ENCODE assay signal across 22 cellular contexts in the genomic region with DNA sequence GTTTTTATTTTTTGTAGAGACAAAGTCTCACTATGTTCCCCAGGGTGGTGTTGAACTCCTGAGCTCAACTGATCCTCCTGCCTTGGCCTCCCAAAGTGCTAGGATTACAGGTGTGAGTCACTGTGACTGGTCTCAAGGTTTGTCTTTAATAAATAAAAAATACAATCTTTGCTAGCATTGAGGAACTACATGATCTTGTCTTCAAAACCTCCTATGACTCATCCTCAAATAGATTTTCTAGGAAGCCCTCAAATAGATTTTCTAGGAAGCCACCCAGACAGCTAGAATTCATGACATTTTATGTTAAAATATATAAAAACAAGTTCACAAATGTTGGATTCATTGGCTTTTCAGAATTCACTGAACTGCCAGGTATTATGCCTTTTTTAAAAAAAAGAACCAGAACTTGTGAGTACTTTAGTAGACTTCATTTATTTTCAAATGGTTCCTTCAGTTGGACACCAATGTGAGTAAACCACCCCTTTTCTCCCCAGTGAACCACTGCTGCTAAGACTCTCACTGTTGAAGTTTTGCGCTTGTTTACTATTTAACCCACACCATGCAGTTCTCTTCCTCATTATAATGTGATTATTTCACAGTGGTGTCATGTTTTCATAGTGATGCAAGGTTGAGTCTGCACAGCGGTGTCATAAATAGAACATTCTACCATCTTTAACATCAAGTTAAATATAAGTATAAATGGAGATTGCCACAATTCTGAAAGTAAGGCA.
A peak's percentile ranks its signal among the peaks of the same experiment; 100 is the strongest.
DNase-seq lines count a peak whose midpoint lies in the region; ATAC-seq and TF ChIP-seq lines count a peak whose summit lies in the region.
"Had no signal": no experiment of that assay in that cellular context is flagged by ENCODE, and none has a peak within 500 bp of the region (broad histone marks: within the 10 kb centered on the region; RNA-seq: fewer than 3 reads in every experiment).

No MANE protein-coding gene starts in this region.

- POLR2A ChIA-PET in PC-3 (lab: Charles Lee; ENCODE audit: unreplicated experiment) = no interaction called here

- no peaks in the 10 kb centered on the region for H3K27me3 ChIP-seq in ACC112 (ENCODE audit: insufficient read depth, low read length)
- H3K27me3 ChIP-seq in DND-41 (ENCODE audit: insufficient read depth, low read length, poor library complexity) = no peaks in the 10 kb centered on the region
- no peaks in the 10 kb centered on the region for H3K27me3 ChIP-seq in PC-3 (ENCODE audit: low read length)
- H3K27me3 ChIP-seq: dorsolateral prefrontal cortex, esophagus muscularis mucosa, heart left ventricle had no signal

- no peaks in the 10 kb centered on the region for H3K79me2 ChIP-seq in ACC112 (ENCODE audit: control insufficient read depth, insufficient read depth, low read length, unreplicated experiment)
- H3K79me2 ChIP-seq in DND-41 (ENCODE audit: insufficient read depth, low read length) = no peaks in the 10 kb centered on the region
- H3K79me2 ChIP-seq in PC-3 (ENCODE audit: low read length) = no peaks in the 10 kb centered on the region

- intact Hi-C loops in PC-3 (cut with micrococcal nuclease) = loop anchor here (10.0 kb wide), 1 partner anchor 670 kb away; no protein-coding TSS in a partner anchor

- H3K4me1 ChIP-seq in ACC112 (ENCODE audit: control insufficient read depth, insufficient read depth, low read length, unreplicated experiment) (no peaks in the 10 kb centered on the region), DND-41 (ENCODE audit: insufficient read depth, low read length) (peaks cover 16% of the 10 kb centered on the region), PC-3 (ENCODE audit: insufficient read depth, low read length) (peaks cover 10% of the 10 kb centered on the region; the same call in 1 of the 2 replicates)
- H3K4me1 ChIP-seq: esophagus muscularis mucosa had no signal

- H3K4me3 ChIP-seq in ACC112 (ENCODE audit: low read depth, low read length) (no peak overlapping the region), DND-41 (ENCODE audit: low read depth in 1 of 2, low read length in 2 of 2) (no peak overlapping the region), PC-3 (ENCODE audit: low read length) (no peak overlapping the region)
- H3K4me3 ChIP-seq: dorsolateral prefrontal cortex, esophagus muscularis mucosa, GM23338, heart left ventricle had no signal

- H3K9me3 ChIP-seq in DND-41 (ENCODE audit: insufficient read depth, low read length, severe bottlenecking) (no peaks in the 10 kb centered on the region), PC-3 (ENCODE audit: low read length) (no peaks in the 10 kb centered on the region)
- H3K9me3 ChIP-seq: esophagus muscularis mucosa, heart left ventricle had no signal

- no peak overlapping the region for H2AFZ ChIP-seq in ACC112 (ENCODE audit: low read length, unreplicated experiment)
- H2AFZ ChIP-seq in DND-41 (ENCODE audit: low read depth, low read length) = peak overlapping the region; percentile 41; the same call in 1 of the 2 replicates
- no peak overlapping the region for H2AFZ ChIP-seq in PC-3 (ENCODE audit: low read length)
- H2AFZ ChIP-seq: GM23338 had no signal

- H3F3A ChIP-seq in PC-3 (ENCODE audit: low read length, unreplicated experiment) = no peaks in the 10 kb centered on the region

- CTCF ChIA-PET in PC-3 (lab: Charles Lee) = no interaction called here

- H3K9ac ChIP-seq in DND-41 (ENCODE audit: low read depth, low read length) (no peak overlapping the region), PC-3 (ENCODE audit: low read length) (no peak overlapping the region)

- ATAC-seq in DND-41 (ENCODE audit: insufficient read depth, low read depth) = peak; percentile 85
- ATAC-seq in PC-3 = peak; percentile 71
- ATAC-seq: GM23338, heart left ventricle, WTC11 had no signal

- no peaks in the 10 kb centered on the region for H4K20me1 ChIP-seq in DND-41 (ENCODE audit: insufficient read depth, low read length)
- no peaks in the 10 kb centered on the region for H4K20me1 ChIP-seq in PC-3 (ENCODE audit: low read length)

- TF ChIP-seq CTCF in DND-41 (IDR thresholded peaks at IDR 0.05; ENCODE audit: borderline replicate concordance, extremely low read depth, low read length, poor library complexity, severe bottlenecking) (no peak), PC-3 (conservative IDR thresholded peaks at IDR 0.05; ENCODE audit: low read depth, low read length) (no peak)

- no peaks in the 10 kb centered on the region for H3K9me2 ChIP-seq in PC-3 (replicated peaks; ENCODE audit: low read length)

- peak overlapping the region; percentile 22 for H3K27ac ChIP-seq in ACC112 (ENCODE audit: low read depth, low read length)
- peak overlapping the region; percentile 75 for H3K27ac ChIP-seq in DND-41 (ENCODE audit: low read length)
- no peak overlapping the region for H3K27ac ChIP-seq in PC-3 (ENCODE audit: low read length)
- H3K27ac ChIP-seq in epithelial cell of prostate = peak overlapping the region; percentile 77
- H3K27ac ChIP-seq: dorsolateral prefrontal cortex, esophagus muscularis mucosa, heart left ventricle had no signal

- DNase-seq in DND-41 = peak; percentile 39
- DNase-seq in PC-3 = peak; percentile 58
- DNase-seq in epithelial cell of prostate (ENCODE audit: low read depth, low spot score) = no peak
- DNase-seq in dedifferentiated amniotic fluid mesenchymal stem cell (ENCODE audit: extremely low spot score) = no peak
- no peak for DNase-seq in activated effector memory CD4-positive, alpha-beta T cell treated with Interleukin-2 at 50 U/mL for 16 hours
- no peak for DNase-seq in LoVo (ENCODE audit: low spot score)
- DNase-seq: activated CD8-positive, alpha-beta memory T cell treated with anti-CD3 and anti-CD28 coated beads, Interleukin-2, amount 50 U/mL, for 48 hours; Calu3; dorsolateral prefrontal cortex; heart left ventricle; mammary epithelial cell; naive B cell; NCI-H1417; NCI-H2171 treated with DMSO at 0.1 percent for 48 hours; NCI-H774; small intestine; stimulated activated CD4-positive, alpha-beta T cell treated with anti-CD3 and anti-CD28 coated beads, Interleukin-4, amount 100 ng/mL, for 4 hours; stimulated activated CD8-positive, alpha-beta memory T cell treated with anti-CD3 and anti-CD28 coated beads, Interleukin-4, amount 100 ng/mL, for 48 hours had no signal

- H3K4me2 ChIP-seq in DND-41 (ENCODE audit: insufficient read depth, low read length) (0 out of 2 replicates have a peak overlapping the region, but pooled peaks have one; percentile 12), PC-3 (ENCODE audit: low read length) (no peak overlapping the region)
- H3K4me2 ChIP-seq: GM23338 had no signal

- no peaks in the 10 kb centered on the region for H3K36me3 ChIP-seq in ACC112 (ENCODE audit: insufficient read depth, low read length)
- H3K36me3 ChIP-seq in DND-41 (ENCODE audit: insufficient read depth, low read length) = no peaks in the 10 kb centered on the region
- H3K36me3 ChIP-seq in PC-3 (ENCODE audit: low read depth, low read length) = no peaks in the 10 kb centered on the region
- H3K36me3 ChIP-seq: esophagus muscularis mucosa, heart left ventricle had no signal

- BruUV-seq in PC-3 (replicated peaks; lab: Mats Ljungman, UMichigan) = no TSS peak

Comparison
In these comparisons a context has a peak if more than half of its experiments do, and no peak if none do; other contexts are left out.
1. DNase-seq: peak in DND-41 (single experiment) and PC-3 (single experiment); none in epithelial cell of prostate (single experiment), dedifferentiated amniotic fluid mesenchymal stem cell (single experiment), activated effector memory CD4-positive, alpha-beta T cell treated with Interleukin-2 at 50 U/mL for 16 hours (single experiment) and LoVo (single experiment).